17 cellular contexts compared by ENCODE assay signal in genomic region chr5:96096724-96097123, GRCh38.
A peak's percentile ranks its signal among the peaks of the same experiment; 100 is the strongest.
DNase-seq lines count a peak whose midpoint lies in the region; ATAC-seq and TF ChIP-seq lines count a peak whose summit lies in the region.
"Had no signal": no experiment of that assay in that cellular context is flagged by ENCODE, and none has a peak within 500 bp of the region (broad histone marks: within the 10 kb centered on the region; RNA-seq: fewer than 3 reads in every experiment).

No MANE protein-coding gene starts in this region.

- H3K36me3 ChIP-seq in osteoblast (ENCODE audit: insufficient read depth, low read length): no peaks in the 10 kb centered on the region
- H3K36me3 ChIP-seq: Peyer's patch had no signal

- ATAC-seq in HG02759 (IDR thresholded peaks at IDR 0.05; ENCODE audit: unreplicated experiment): no peak
- no peak for ATAC-seq in HG03025 (IDR thresholded peaks at IDR 0.05; ENCODE audit: low FRiP score, unreplicated experiment)

- H3K27ac ChIP-seq in epithelial cell of prostate (peak overlapping the region; percentile 9), osteoblast (ENCODE audit: low read depth, low read length) (peak overlapping the region; percentile 40)
- H3K27ac ChIP-seq: C4-2B, Peyer's patch had no signal

- no peak for TF ChIP-seq CTCF in osteoblast (IDR thresholded peaks at IDR 0.05; ENCODE audit: extremely low read depth, low read depth, low read length)

- no peak overlapping the region for H3K4me2 ChIP-seq in osteoblast (ENCODE audit: insufficient read depth, low read length)

- no peaks in the 10 kb centered on the region for H3K9me3 ChIP-seq in osteoblast (ENCODE audit: low read depth, low read length)
- H3K9me3 ChIP-seq: Caco-2, Peyer's patch had no signal

- peak; percentile 44 for DNase-seq in EL
- peak; percentile 73 for DNase-seq in LHCN-M2 (ENCODE audit: low read depth)
- DNase-seq in epithelial cell of prostate (ENCODE audit: low read depth, low spot score): no peak
- peak; percentile 85 for DNase-seq in osteoblast (ENCODE audit: insufficient read length, low spot score, missing footprints)
- no peak for DNase-seq in NCI-H748 (lab: John Stamatoyannopoulos, UW; ENCODE audit: unreplicated experiment)
- DNase-seq: Caco-2, GOT3, Kasumi-1, NCI-H146, NCI-H2107, NCI-H345, NCI-H69, Peyer's patch, SHP77 treated with DMSO at 0.1 percent for 48 hours had no signal

- H3K79me2 ChIP-seq in osteoblast (ENCODE audit: insufficient read depth, low read length): no peaks in the 10 kb centered on the region

- H2AFZ ChIP-seq in osteoblast (ENCODE audit: low read length): no peak overlapping the region

- no peaks in the 10 kb centered on the region for H3K27me3 ChIP-seq in osteoblast (ENCODE audit: insufficient read depth, low read length)
- H3K27me3 ChIP-seq: Peyer's patch had no signal

- H3K4me3 ChIP-seq in osteoblast (ENCODE audit: insufficient read depth, low read length): no peak overlapping the region
- H3K4me3 ChIP-seq: Peyer's patch had no signal

- H4K20me1 ChIP-seq in osteoblast (ENCODE audit: insufficient read depth, low read length): no peaks in the 10 kb centered on the region

- H3K4me1 ChIP-seq in osteoblast (ENCODE audit: insufficient read depth, low read length): peaks cover 25% of the 10 kb centered on the region
- H3K4me1 ChIP-seq: Peyer's patch had no signal

Comparison
In these comparisons a context has a peak if more than half of its experiments do, and no peak if none do; other contexts are left out.
1. DNase-seq: peak in EL (single experiment), LHCN-M2 (single experiment) and osteoblast (single experiment); none in epithelial cell of prostate (single experiment) and NCI-H748 (single experiment).